In the genomic region with DNA sequence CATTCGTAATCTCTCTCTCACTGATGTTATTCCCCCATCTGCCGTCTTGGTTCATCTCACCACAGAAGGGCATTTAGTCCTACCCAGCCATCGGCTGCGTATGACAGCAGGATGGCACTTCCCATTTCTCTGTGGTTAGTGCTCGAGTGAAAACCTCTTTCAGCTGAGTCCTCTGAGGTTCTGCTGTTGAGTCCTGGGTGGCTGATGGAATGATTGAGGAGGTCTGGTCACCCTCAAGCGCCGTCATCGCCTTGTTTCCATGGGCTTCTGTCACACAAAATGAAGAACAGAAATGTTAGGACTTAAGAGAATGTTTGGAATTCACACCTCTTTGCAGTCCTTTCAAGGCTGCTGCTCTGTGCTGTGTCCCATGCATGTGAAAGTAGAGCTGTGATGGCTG, we compare ENCODE assay signal across 18 cellular contexts. TPM values are rescaled to one million over a fixed set of nuclear protein-coding genes. Genes with fewer than 3 reads are reported as not detected.
DNase-seq lines count a peak whose midpoint lies in the region; ATAC-seq and TF ChIP-seq lines count a peak whose summit lies in the region.
"Had no signal": no experiment of that assay in that cellular context is flagged by ENCODE, and none has a peak within 500 bp of the region (broad histone marks: within the 10 kb centered on the region; RNA-seq: fewer than 3 reads in every experiment).

No MANE protein-coding gene starts in this region.

- H3K27ac Mint-ChIP-seq in CD4-positive, alpha-beta T cell = peak overlapping the region; percentile 24
- H3K27ac Mint-ChIP-seq in naive thymus-derived CD4-positive, alpha-beta T cell = peak overlapping the region in 8 of 9 donors; percentile 42 to 91 (median 74)
- no peak overlapping the region for H3K27ac Mint-ChIP-seq in activated T-helper 2 cell treated with anti-CD3 and anti-CD28 coated beads, Interferon-gamma antibody, Interleukin-2, Interleukin-4, amounts not matched to agents 10 μg/mL and 5 μg/mL and 100 μg/mL, durations not matched to agents 14 hours and 24 hours and 36 hours
- H3K27ac Mint-ChIP-seq: mesothelial cell of epicardium had no signal

- ATAC-seq in CD4-positive, alpha-beta T cell (ENCODE audit: poor library complexity) = no peak
- ATAC-seq in naive thymus-derived CD4-positive, alpha-beta T cell = peak; percentile 54
- ATAC-seq in SK-N-SH treated with all-trans-retinoic acid at 6 μM for 48 hours (no peak), GM18858 (IDR thresholded peaks at IDR 0.05; ENCODE audit: unreplicated experiment) (no peak)
- ATAC-seq: gastroesophageal sphincter, GM12878 had no signal

- no peak for DNase-seq in CD4-positive, alpha-beta T cell
- DNase-seq in KBM-7 (peak; percentile 81), astrocyte of the hippocampus (ENCODE audit: low read depth, low spot score) (peak; percentile 33), COR-L47 (lab: John Stamatoyannopoulos, UW) (no peak)
- DNase-seq in naive thymus-derived CD4-positive, alpha-beta T cell = no peak
- DNase-seq in activated T-helper 2 cell treated with anti-CD3 and anti-CD28 coated beads, Interferon-gamma antibody, Interleukin-2, Interleukin-4, amounts not matched to agents 10 μg/mL and 5 μg/mL and 100 μg/mL, durations not matched to agents 14 hours and 24 hours and 36 hours (ENCODE audit: low spot score) = no peak
- DNase-seq: activated CD4-positive, alpha-beta T cell treated with anti-CD3 and anti-CD28 coated beads for 1 hour; NCI-H187 treated with DMSO at 0.1 percent for 48 hours; NCI-H524 treated with DMSO at 0.1 percent for 48 hours; occipital lobe; stimulated activated CD4-positive, alpha-beta T cell treated with anti-CD3 and anti-CD28 coated beads, Interleukin-4, amount 100 ng/mL, for 1 hour; uterus had no signal

- POLR2A ChIA-PET in CD4-positive, alpha-beta T cell (lab: Charles Lee) = no interaction called here
- POLR2A ChIA-PET in naive thymus-derived CD4-positive, alpha-beta T cell (lab: Charles Lee) = no interaction called here

- H3K4me1 ChIP-seq in naive thymus-derived CD4-positive, alpha-beta T cell (ENCODE audit: control insufficient read depth in 2 of 2, insufficient read depth in 2 of 2, low read length in 2 of 2) = peaks cover 11 to 21% of the 10 kb centered on the region in 2 donors
- H3K4me1 ChIP-seq: uterus had no signal

- CTCF ChIA-PET in CD4-positive, alpha-beta T cell (lab: Charles Lee) = interaction anchor here (0.8 kb wide), 1 partner anchor 20 kb away, joined by 3 read pairs; no protein-coding TSS in a partner anchor
- CTCF ChIA-PET in naive thymus-derived CD4-positive, alpha-beta T cell (lab: Charles Lee) = no interaction called here

- peaks cover 48% of the 10 kb centered on the region for H3K36me3 Mint-ChIP-seq in CD4-positive, alpha-beta T cell (ENCODE audit: low read depth)
- H3K36me3 Mint-ChIP-seq in naive thymus-derived CD4-positive, alpha-beta T cell = peaks cover 0 to 36% (median 15%) of the 10 kb centered on the region in 5 donors
- H3K36me3 Mint-ChIP-seq in activated T-helper 2 cell treated with anti-CD3 and anti-CD28 coated beads, Interferon-gamma antibody, Interleukin-2, Interleukin-4, amounts not matched to agents 10 μg/mL and 5 μg/mL and 100 μg/mL, durations not matched to agents 14 hours and 24 hours and 36 hours (ENCODE audit: low read depth) = peaks cover 48% of the 10 kb centered on the region

- peaks cover 0 to 9% (median 0%) of the 10 kb centered on the region in 3 experiments for H3K36me3 ChIP-seq in naive thymus-derived CD4-positive, alpha-beta T cell (ENCODE audit: control insufficient read depth in 2 of 3, insufficient read depth in 3 of 3, low read length in 3 of 3)
- H3K36me3 ChIP-seq: uterus had no signal

- H3K4me3 ChIP-seq in naive thymus-derived CD4-positive, alpha-beta T cell (ENCODE audit: low read length) = no peak overlapping the region
- H3K4me3 ChIP-seq: gastroesophageal sphincter, GM12878, uterus had no signal

- no peaks in the 10 kb centered on the region for H3K9me3 Mint-ChIP-seq in CD4-positive, alpha-beta T cell
- peaks cover 0 to 4% (median 0%) of the 10 kb centered on the region in 11 donors for H3K9me3 Mint-ChIP-seq in naive thymus-derived CD4-positive, alpha-beta T cell
- no peaks in the 10 kb centered on the region for H3K9me3 Mint-ChIP-seq in activated T-helper 2 cell treated with anti-CD3 and anti-CD28 coated beads, Interferon-gamma antibody, Interleukin-2, Interleukin-4, amounts not matched to agents 10 μg/mL and 5 μg/mL and 100 μg/mL, durations not matched to agents 14 hours and 24 hours and 36 hours

- H3K9me3 ChIP-seq in CD4-positive, alpha-beta T cell (ENCODE audit: control insufficient read depth, low read length) = no peaks in the 10 kb centered on the region
- H3K9me3 ChIP-seq in naive thymus-derived CD4-positive, alpha-beta T cell (ENCODE audit: control insufficient read depth in 2 of 3, low read length in 3 of 3) = no peaks in the 10 kb centered on the region
- H3K9me3 ChIP-seq: gastroesophageal sphincter, uterus had no signal

- H3K4me1 Mint-ChIP-seq in CD4-positive, alpha-beta T cell (ENCODE audit: low read depth) = peaks cover 35% of the 10 kb centered on the region
- peaks cover 24 to 60% (median 49%) of the 10 kb centered on the region in 7 donors for H3K4me1 Mint-ChIP-seq in naive thymus-derived CD4-positive, alpha-beta T cell
- H3K4me1 Mint-ChIP-seq in activated T-helper 2 cell treated with anti-CD3 and anti-CD28 coated beads, Interferon-gamma antibody, Interleukin-2, Interleukin-4, amounts not matched to agents 10 μg/mL and 5 μg/mL and 100 μg/mL, durations not matched to agents 14 hours and 24 hours and 36 hours (ENCODE audit: low read depth) = peaks cover 21% of the 10 kb centered on the region

- TF ChIP-seq CTCF in CD4-positive, alpha-beta T cell (IDR thresholded peaks at IDR 0.05) = no peak

- no peak overlapping the region for H3K27ac ChIP-seq in CD4-positive, alpha-beta T cell (ENCODE audit: low read depth, low read length)
- peak overlapping the region; percentile 19 for H3K27ac ChIP-seq in naive thymus-derived CD4-positive, alpha-beta T cell (ENCODE audit: low read depth, low read length)
- H3K27ac ChIP-seq: C4-2B, gastroesophageal sphincter, uterus had no signal

- H3K27me3 Mint-ChIP-seq in CD4-positive, alpha-beta T cell = no peaks in the 10 kb centered on the region
- H3K27me3 Mint-ChIP-seq in naive thymus-derived CD4-positive, alpha-beta T cell = no peaks in the 10 kb centered on the region
- no peaks in the 10 kb centered on the region for H3K27me3 Mint-ChIP-seq in activated T-helper 2 cell treated with anti-CD3 and anti-CD28 coated beads, Interferon-gamma antibody, Interleukin-2, Interleukin-4, amounts not matched to agents 10 μg/mL and 5 μg/mL and 100 μg/mL, durations not matched to agents 14 hours and 24 hours and 36 hours (ENCODE audit: low read depth)

- H3K4me3 Mint-ChIP-seq in CD4-positive, alpha-beta T cell = no peak overlapping the region
- peak overlapping the region in 4 of 10 donors; percentile 7 to 57 (median 22) for H3K4me3 Mint-ChIP-seq in naive thymus-derived CD4-positive, alpha-beta T cell
- H3K4me3 Mint-ChIP-seq in activated T-helper 2 cell treated with anti-CD3 and anti-CD28 coated beads, Interferon-gamma antibody, Interleukin-2, Interleukin-4, amounts not matched to agents 10 μg/mL and 5 μg/mL and 100 μg/mL, durations not matched to agents 14 hours and 24 hours and 36 hours (ENCODE audit: low read depth) = no peak overlapping the region
- H3K4me3 Mint-ChIP-seq: mesothelial cell of epicardium had no signal

- in situ Hi-C loops in KBM-7 (cut with MboI; ENCODE audit: low pct_unique_long_range_greater_than_20kb, low sequenced_read_pairs) = no loop called here

- no peaks in the 10 kb centered on the region for H3K27me3 ChIP-seq in CD4-positive, alpha-beta T cell (ENCODE audit: control insufficient read depth, insufficient read depth, low read length)
- no peaks in the 10 kb centered on the region for H3K27me3 ChIP-seq in naive thymus-derived CD4-positive, alpha-beta T cell (ENCODE audit: control insufficient read depth in 2 of 2, insufficient read depth in 2 of 2, low read length in 2 of 2)
- H3K27me3 ChIP-seq: gastroesophageal sphincter, uterus had no signal

- intact Hi-C loops in CD4-positive, alpha-beta T cell (cut with DNase I, micrococcal nuclease) = no loop called here
- intact Hi-C loops in naive thymus-derived CD4-positive, alpha-beta T cell (cut with micrococcal nuclease) = loop anchor here (10.0 kb wide), 2 partner anchors 695 to 815 kb away; a partner anchor contains a TSS
- intact Hi-C loops in activated T-helper 2 cell treated with anti-CD3 and anti-CD28 coated beads, Interferon-gamma antibody, Interleukin-2, Interleukin-4, amounts not matched to agents 10 μg/mL and 5 μg/mL and 100 μg/mL, durations not matched to agents 14 hours and 24 hours and 36 hours (cut with micrococcal nuclease) = no loop called here

TF ChIP-seq in SK-N-SH treated with all-trans-retinoic acid at 6 μM for 48 hours, 23 proteins besides CTCF, POLR2A, EP300 and RAD21 (continues in another document):
- TF ChIP-seq OSR1 (CRISPR knock-in tag; IDR thresholded peaks at IDR 0.05) (no peak), ZNF8 (CRISPR knock-in tag; IDR thresholded peaks at IDR 0.05) (no peak), RARB (CRISPR knock-in tag; IDR thresholded peaks at IDR 0.05) (no peak), ESRRG (CRISPR knock-in tag; IDR thresholded peaks at IDR 0.05) (no peak), GLIS3 (CRISPR knock-in tag; IDR thresholded peaks at IDR 0.05) (no peak), SNAI2 (CRISPR knock-in tag; IDR thresholded peaks at IDR 0.05) (no peak), CSDC2 (CRISPR knock-in tag; IDR thresholded peaks at IDR 0.05) (no peak), ZFP30 (CRISPR knock-in tag; IDR thresholded peaks at IDR 0.05) (no peak), ISL1 (CRISPR knock-in tag; IDR thresholded peaks at IDR 0.05) (no peak), ZC3H10 (CRISPR knock-in tag; IDR thresholded peaks at IDR 0.05) (no peak), ZNF565 (CRISPR knock-in tag; conservative IDR thresholded peaks at IDR 0.05; ENCODE audit: low read depth) (no peak), BACH2 (CRISPR knock-in tag; IDR thresholded peaks at IDR 0.05; ENCODE audit: borderline replicate concordance) (no peak)

RNA-seq across cellular contexts. Expression of a gene that starts 9.4 kb away (rescaled TPM):
- total RNA-seq in CD4-positive, alpha-beta T cell = 10 to 100 TPM; 41.9 to 44.3 TPM
- 10 to 100 TPM; 60.8 to 93.8 (median 70.5) TPM for total RNA-seq in naive thymus-derived CD4-positive, alpha-beta T cell
- polyA plus RNA-seq in naive thymus-derived CD4-positive, alpha-beta T cell = 10 to 100 TPM; 21.1 to 38.0 TPM
- 105 and 107 TPM in 2 replicates for total RNA-seq in activated T-helper 2 cell treated with anti-CD3 and anti-CD28 coated beads, Interferon-gamma antibody, Interleukin-2, Interleukin-4, amounts not matched to agents 10 μg/mL and 5 μg/mL and 100 μg/mL, durations not matched to agents 14 hours and 24 hours and 36 hours

Comparison
In these comparisons a context has a peak if more than half of its experiments do, and no peak if none do; other contexts are left out.
1. DNase-seq: peak in KBM-7 (single experiment) and astrocyte of the hippocampus (single experiment); none in CD4-positive, alpha-beta T cell (0 of 10), naive thymus-derived CD4-positive, alpha-beta T cell (0 of 9), COR-L47 (single experiment) and activated T-helper 2 cell treated with anti-CD3 and anti-CD28 coated beads, Interferon-gamma antibody, Interleukin-2, Interleukin-4, amounts not matched to agents 10 μg/mL and 5 μg/mL and 100 μg/mL, durations not matched to agents 14 hours and 24 hours and 36 hours (single experiment).
2. intact Hi-C loops: an anchor here in naive thymus-derived CD4-positive, alpha-beta T cell (10.0 kb wide); none called in CD4-positive, alpha-beta T cell and activated T-helper 2 cell treated with anti-CD3 and anti-CD28 coated beads, Interferon-gamma antibody, Interleukin-2, Interleukin-4, amounts not matched to agents 10 μg/mL and 5 μg/mL and 100 μg/mL, durations not matched to agents 14 hours and 24 hours and 36 hours.